In the genomic region with DNA sequence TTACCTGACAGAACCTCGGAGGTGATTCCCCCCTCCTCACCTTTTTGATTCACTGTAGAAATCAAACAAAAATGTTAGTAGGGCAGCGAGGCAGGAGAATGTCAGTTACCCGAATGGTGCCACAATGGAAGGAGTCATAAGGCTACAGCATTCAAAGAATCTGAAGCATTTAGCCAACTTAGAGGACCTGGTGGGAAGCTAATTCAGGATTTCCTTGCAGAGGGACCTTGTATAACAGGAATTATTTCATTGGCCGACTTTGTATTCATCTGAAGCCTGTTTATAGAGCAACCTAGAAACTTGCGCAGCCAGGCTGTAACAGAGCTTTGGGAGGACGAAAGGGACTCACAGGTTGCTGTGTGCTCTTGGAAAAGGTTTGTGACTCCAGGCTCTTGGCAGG, we compare ENCODE assay signal across 16 cellular contexts.
"Had no signal": no experiment of that assay in that cellular context is flagged by ENCODE, and none has a peak within 500 bp of the region (broad histone marks: within the 10 kb centered on the region; RNA-seq: fewer than 3 reads in every experiment).

No MANE protein-coding gene starts in this region.

- H3K36me3 Mint-ChIP-seq: natural killer cell had no signal

- H3K4me3 ChIP-seq: ascending aorta, esophagus muscularis mucosa, right lobe of liver, SJSA1 had no signal

- H3K4me3 Mint-ChIP-seq: activated CD8-positive, alpha-beta T cell treated with anti-CD3 and anti-CD28 coated beads for 36 hours; activated T-cell treated with anti-CD3 and anti-CD28 coated beads, Interleukin-2, amount 50 U/mL, for 72 hours; natural killer cell had no signal

- H3K4me1 Mint-ChIP-seq: natural killer cell had no signal

- H3K36me3 ChIP-seq: ascending aorta, esophagus muscularis mucosa, right lobe of liver, SJSA1 had no signal

- H3K4me1 ChIP-seq: ascending aorta, esophagus muscularis mucosa, right lobe of liver, SJSA1 had no signal

- H3K9me3 Mint-ChIP-seq: activated CD8-positive, alpha-beta T cell treated with anti-CD3 and anti-CD28 coated beads for 36 hours; activated T-cell treated with anti-CD3 and anti-CD28 coated beads, Interleukin-2, amount 50 U/mL, for 72 hours had no signal

- DNase-seq: activated CD4-positive, alpha-beta T cell treated with anti-CD3 and anti-CD28 coated beads for 4 hours; activated CD8-positive, alpha-beta memory T cell treated with anti-CD3 and anti-CD28 coated beads, Interleukin-2, amount 50 U/mL, for 4 hours; activated CD8-positive, alpha-beta T cell treated with anti-CD3 and anti-CD28 coated beads for 36 hours; activated T-cell treated with anti-CD3 and anti-CD28 coated beads, Interleukin-2, amount 50 U/mL, for 72 hours; central memory CD4-positive, alpha-beta T cell; kidney; natural killer cell; occipital lobe; right lobe of liver; stimulated activated naive CD4-positive, alpha-beta T cell treated with Interleukin-2 at 50 U/mL for 16 hours; T1000 had no signal

- ATAC-seq: activated CD8-positive, alpha-beta T cell treated with anti-CD3 and anti-CD28 coated beads for 36 hours; activated T-cell treated with anti-CD3 and anti-CD28 coated beads, Interleukin-2, amount 50 U/mL, for 72 hours; natural killer cell had no signal

- H3K27me3 ChIP-seq: ascending aorta, esophagus muscularis mucosa, right lobe of liver, SJSA1 had no signal

- H3K27ac Mint-ChIP-seq: activated CD8-positive, alpha-beta T cell treated with anti-CD3 and anti-CD28 coated beads for 36 hours; activated T-cell treated with anti-CD3 and anti-CD28 coated beads, Interleukin-2, amount 50 U/mL, for 72 hours; natural killer cell; progenitor cell of endocrine pancreas had no signal

- H3K27me3 Mint-ChIP-seq: activated CD8-positive, alpha-beta T cell treated with anti-CD3 and anti-CD28 coated beads for 36 hours; progenitor cell of endocrine pancreas had no signal

- H3K27ac ChIP-seq: ascending aorta, esophagus muscularis mucosa, right lobe of liver, SJSA1, VCaP had no signal

- H3K9me3 ChIP-seq: ascending aorta, esophagus muscularis mucosa, right lobe of liver, SJSA1 had no signal
